In genomic region chr3:47802734-47803477, GRCh38 we compare ENCODE assay signal across 8 cellular contexts. TPM values are rescaled to one million over a fixed set of nuclear protein-coding genes. Genes with fewer than 3 reads are reported as not detected.
DNase-seq lines count a peak whose midpoint lies in the region; ATAC-seq and TF ChIP-seq lines count a peak whose summit lies in the region.

DHX30 (plus strand) TSS chr3:47803138; CDS start chr3:47810684, 7,546 bp downstream.

- H3K4me1 ChIP-seq in OCI-LY3 (ENCODE audit: low read length) = peaks cover 20% of the 10 kb centered on the region
- peaks cover 17% of the 10 kb centered on the region for H3K4me1 ChIP-seq in mononuclear cell (ENCODE audit: insufficient read depth, low read length)

- H3K9ac ChIP-seq in OCI-LY3 (ENCODE audit: low read length) = peak within 1 kb of the TSS; percentile 93

- ATAC-seq in GM19438 (IDR thresholded peaks at IDR 0.05; ENCODE audit: low read depth, unreplicated experiment) (peak; percentile 83), HG03565 (IDR thresholded peaks at IDR 0.05; ENCODE audit: unreplicated experiment) (peak; percentile 84)

- H3K4me3 ChIP-seq in OCI-LY3 (ENCODE audit: low read length) (peak within 1 kb of the TSS; percentile 97), mononuclear cell (ENCODE audit: low read length) (peak within 1 kb of the TSS; percentile 90)

- no peaks in the 10 kb centered on the region for H4K20me1 ChIP-seq in OCI-LY3 (ENCODE audit: insufficient read depth, low read length)

- TF ChIP-seq CTCF in OCI-LY3 (IDR thresholded peaks at IDR 0.05; ENCODE audit: low read depth, low read length) = no peak

- peak within 1 kb of the TSS; percentile 73 for H3K27ac ChIP-seq in OCI-LY3 (ENCODE audit: low read length)

- peak within 1 kb of the TSS; percentile 85 for H3K4me2 ChIP-seq in OCI-LY3 (ENCODE audit: low read length)

- peak; percentile 82 for DNase-seq in COLO668 (lab: John Stamatoyannopoulos, UW; ENCODE audit: unreplicated experiment)
- DNase-seq in activated T-cell treated with anti-CD3 and anti-CD28 coated beads for 24 hours (ENCODE audit: low read depth) = peak; percentile 81
- peak; percentile 80 for DNase-seq in epidermal melanocyte (ENCODE audit: insufficient read length, low spot score)
- DNase-seq in stimulated activated CD8-positive, alpha-beta memory T cell treated with anti-CD3 and anti-CD28 coated beads, Interleukin-2, amount 100 ng/mL, for 48 hours (ENCODE audit: low read depth in 2 of 2) = peak; percentile 80

- H3K27me3 ChIP-seq in OCI-LY3 (ENCODE audit: low read depth, low read length) (no peaks in the 10 kb centered on the region), mononuclear cell (ENCODE audit: insufficient read depth, low read length) (no peaks in the 10 kb centered on the region)

- H3K36me3 ChIP-seq in OCI-LY3 (replicated peaks; ENCODE audit: low read depth, low read length) = peaks cover 4% of the 10 kb centered on the region

- peaks cover 23% of the 10 kb centered on the region for H3K79me2 ChIP-seq in OCI-LY3 (ENCODE audit: low read length)

- H2AFZ ChIP-seq in OCI-LY3 (ENCODE audit: low read depth, low read length) = peak within 1 kb of the TSS; percentile 84

- H3K9me3 ChIP-seq in OCI-LY3 (ENCODE audit: insufficient read depth, low read length) (no peaks in the 10 kb centered on the region), mononuclear cell (ENCODE audit: low read depth, low read length) (no peaks in the 10 kb centered on the region)

RNA-seq across cellular contexts. Expression of gene DHX30, which starts in this region (rescaled TPM):
- total RNA-seq in mononuclear cell = 49.1 TPM

Comparison
In these comparisons a context has a peak if more than half of its experiments do, and no peak if none do; other contexts are left out.
1. Peak in every context shown above with its lines: DNase-seq, ATAC-seq, H3K4me3 ChIP-seq and H3K27ac ChIP-seq.